Comparison of ENCODE assay signal across 24 cellular contexts in the genomic region with DNA sequence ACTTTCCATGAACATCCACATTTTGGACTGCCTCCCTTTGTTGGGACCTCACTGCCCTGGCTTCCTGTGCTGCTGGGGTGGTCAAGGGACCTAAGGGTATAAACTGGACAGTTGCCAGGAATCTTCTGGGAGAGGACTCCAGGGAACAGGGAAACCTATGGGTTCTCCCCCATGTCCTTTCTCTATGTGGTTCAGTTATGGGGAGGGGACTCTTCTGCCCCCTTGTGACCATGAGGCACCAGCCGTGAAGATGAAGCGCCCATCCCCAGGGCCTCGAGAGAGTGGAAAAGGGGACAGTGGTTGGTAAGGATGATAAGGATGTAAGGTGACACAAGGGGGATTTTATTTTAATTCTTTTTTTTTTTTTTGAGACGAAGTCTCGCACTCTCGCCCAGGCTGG.
"Had no signal": no experiment of that assay in that cellular context is flagged by ENCODE, and none has a peak within 500 bp of the region (broad histone marks: within the 10 kb centered on the region; RNA-seq: fewer than 3 reads in every experiment).

No MANE protein-coding gene starts in this region.

- H3K27ac ChIP-seq: HL-60, RWPE1, SJCRH30 had no signal

- H3K9me3 ChIP-seq: SJCRH30 had no signal

- ATAC-seq: Panc1, PC-3, SK-N-SH treated with all-trans-retinoic acid at 6 μM for 48 hours had no signal

- H3K36me3 ChIP-seq: SJCRH30 had no signal

- H3K4me3 ChIP-seq: SJCRH30 had no signal

- DNase-seq: KBM-7, MV-4-11, NCI-H1048, NCI-H1105, NCI-H1417, NCI-H146, NCI-H1694 treated with DMSO at 0.1 percent for 48 hours, NCI-H1930, NCI-H2081, NCI-H2107, NCI-H2171, NCI-H226, NCI-H446, NCI-H510A, NCI-H524 treated with DMSO at 0.1 percent for 48 hours, NCI-H69, NCI-H774, PC-3, SHP77 treated with DMSO at 0.1 percent for 48 hours, SJCRH30 had no signal

- H3K27me3 ChIP-seq: SJCRH30 had no signal
